ENCODE assay signal across 1 cellular context in genomic region chr4:119206178-119206577, GRCh38.
TF ChIP-seq lines count a peak whose summit lies in the region.

No MANE protein-coding gene starts in this region.

TF ChIP-seq in IMR-90, 13 proteins besides CTCF, POLR2A, EP300 and RAD21:
- TF ChIP-seq MAFK (IDR thresholded peaks at IDR 0.05; ENCODE audit: low read depth, low read length) (no peak), CEBPB (IDR thresholded peaks at IDR 0.05; ENCODE audit: low read depth, low read length) (no peak), RFX5 (IDR thresholded peaks at IDR 0.05; ENCODE audit: low read depth, low read length) (no peak), NFE2L2 (IDR thresholded peaks at IDR 0.05; ENCODE audit: low read depth, low read length) (no peak), SMC3 (IDR thresholded peaks at IDR 0.05; ENCODE audit: low read depth, low read length) (no peak), ELK1 (IDR thresholded peaks at IDR 0.05; ENCODE audit: borderline replicate concordance, low read depth, low read length) (no peak), BHLHE40 (IDR thresholded peaks at IDR 0.05; ENCODE audit: low read depth, low read length) (no peak), MAZ (IDR thresholded peaks at IDR 0.05; ENCODE audit: borderline replicate concordance, low read depth, low read length) (no peak), RCOR1 (IDR thresholded peaks at IDR 0.05; ENCODE audit: insufficient replicate concordance, low read length) (no peak), USF2 (IDR thresholded peaks at IDR 0.05; ENCODE audit: low read depth, low read length) (no peak), MXI1 (IDR thresholded peaks at IDR 0.05; ENCODE audit: borderline replicate concordance, low read depth, low read length) (no peak), FOS (IDR thresholded peaks at IDR 0.05; ENCODE audit: low read depth, low read length) (no peak), CHD1 (IDR thresholded peaks at IDR 0.05; ENCODE audit: low read depth, low read length) (no peak)
